ENCODE assay signal across 17 cellular contexts in genomic region chr15:72315706-72316370, GRCh38. TPM values are rescaled to one million over a fixed set of nuclear protein-coding genes. Genes with fewer than 3 reads are reported as not detected.
A peak's percentile ranks its signal among the peaks of the same experiment; 100 is the strongest.
DNase-seq lines count a peak whose midpoint lies in the region; ATAC-seq and TF ChIP-seq lines count a peak whose summit lies in the region.
"Had no signal": no experiment of that assay in that cellular context is flagged by ENCODE, and none has a peak within 500 bp of the region (broad histone marks: within the 10 kb centered on the region; RNA-seq: fewer than 3 reads in every experiment).

No MANE protein-coding gene starts in this region.

- ATAC-seq in HG03354 (IDR thresholded peaks at IDR 0.05; ENCODE audit: poor library complexity, severe bottlenecking, unreplicated experiment), result no peak
- no peak for ATAC-seq in HG02759 (IDR thresholded peaks at IDR 0.05; ENCODE audit: unreplicated experiment)
- ATAC-seq in left colon, result no peak
- ATAC-seq: esophagus mucosa, GM12878, left cardiac atrium had no signal

- DNase-seq in COLO668 (lab: John Stamatoyannopoulos, UW; ENCODE audit: unreplicated experiment), result peak; percentile 55
- peak in 70 of 76 experiments; percentile 3 to 84 (median 50) for DNase-seq in HUDEP-2 (lab: John Stamatoyannopoulos, UW; ENCODE audit: unreplicated experiment in 76 of 76)
- peak; percentile 97 to 98 for DNase-seq in NCI-H524 (lab: John Stamatoyannopoulos, UW)
- peak; percentile 46 to 53 for DNase-seq in erythroblast (lab: John Stamatoyannopoulos, UW)
- no peak for DNase-seq in NCI-H1930 (lab: John Stamatoyannopoulos, UW)
- no peak for DNase-seq in left colon
- DNase-seq: activated CD4-positive, CD25-positive, alpha-beta regulatory T cell treated with anti-CD3 and anti-CD28 coated beads, Interleukin-2, amount 50 U/mL, for 72 hours; activated naive CD4-positive, alpha-beta T cell treated with anti-CD3 and anti-CD28 coated beads, Interleukin-2, amount 10 ng/mL, durations not matched to agents 7 days and 5 days; brain microvascular endothelial cell; hippocampal formation; Karpas-422; left cardiac atrium had no signal

- no peak for TF ChIP-seq POLR2A in erythroblast (IDR thresholded peaks at IDR 0.05; ENCODE audit: low read length)

- intact Hi-C loops in left colon (cut with DNase I, micrococcal nuclease), result loop anchor here in 1 of 2 donors (10.0 kb wide), 1 partner anchor 269 kb away; no protein-coding TSS in a partner anchor

RNA-seq across cellular contexts. Expression of gene CELF6, which starts 4.1 kb away (rescaled TPM):
- 1 to 10 TPM; 1.1 to 1.2 TPM for total RNA-seq in left colon
- total RNA-seq: dermis microvascular lymphatic vessel endothelial cell, esophagus mucosa had no signal

RNA-seq across cellular contexts. Expression of gene PARP6, which starts 43.5 kb away (rescaled TPM):
- 10 to 100 TPM; 39.1 to 40.8 TPM for total RNA-seq in left colon

RNA-seq across cellular contexts. Expression of gene HEXA, which starts 60.0 kb away (rescaled TPM):
- 100 to 1,000 TPM in 1 of 2 donors, 10 to 100 TPM in 1; 91.4 to 107 TPM for total RNA-seq in left colon

Comparison
In these comparisons a context has a peak if more than half of its experiments do, and no peak if none do; other contexts are left out.
1. DNase-seq: peak in COLO668 (single experiment), HUDEP-2 (70 of 76), NCI-H524 (2 of 2) and erythroblast (2 of 2); none in NCI-H1930 (0 of 2) and left colon (0 of 2).